Comparison of ENCODE assay signal across 2 cellular contexts in the genomic region with DNA sequence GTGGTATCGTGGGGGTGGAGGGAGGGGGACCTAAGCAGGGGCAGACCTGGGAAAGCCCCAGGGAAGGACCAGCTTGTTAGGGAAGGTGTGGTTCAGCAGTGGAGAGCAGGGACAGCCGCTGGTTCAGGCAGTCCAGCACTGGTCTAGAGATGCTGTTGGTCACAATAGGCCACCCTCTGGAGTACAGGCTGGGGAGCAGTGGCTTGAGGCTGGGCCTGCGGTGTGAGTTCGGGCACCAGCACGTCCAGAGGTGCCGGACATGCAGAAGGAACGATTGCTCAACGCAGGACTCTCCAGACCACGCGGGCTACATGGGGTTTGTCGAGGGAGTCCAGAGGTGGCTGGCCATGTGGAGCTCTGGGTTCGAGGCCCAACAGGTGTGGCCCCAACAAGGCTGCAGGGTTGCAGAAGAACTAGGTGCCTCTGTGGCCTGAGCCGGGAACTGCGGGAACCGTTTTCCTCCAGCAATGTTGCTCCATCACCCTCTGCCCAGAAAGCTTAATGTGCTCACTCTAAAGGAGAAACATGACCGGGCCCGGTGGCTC.
TF ChIP-seq lines count a peak whose summit lies in the region.

No MANE protein-coding gene starts in this region.

TF ChIP-seq in IMR-90, 13 proteins besides CTCF, POLR2A, EP300 and RAD21:
- TF ChIP-seq NFE2L2 (IDR thresholded peaks at IDR 0.05; ENCODE audit: low read depth, low read length) (no peak), MXI1 (IDR thresholded peaks at IDR 0.05; ENCODE audit: borderline replicate concordance, low read depth, low read length) (no peak), FOS (IDR thresholded peaks at IDR 0.05; ENCODE audit: low read depth, low read length) (no peak), MAFK (IDR thresholded peaks at IDR 0.05; ENCODE audit: low read depth, low read length) (no peak), RCOR1 (IDR thresholded peaks at IDR 0.05; ENCODE audit: insufficient replicate concordance, low read length) (no peak), CEBPB (IDR thresholded peaks at IDR 0.05; ENCODE audit: low read depth, low read length) (no peak), CHD1 (IDR thresholded peaks at IDR 0.05; ENCODE audit: low read depth, low read length) (no peak)
- TF ChIP-seq, protein P1, sequence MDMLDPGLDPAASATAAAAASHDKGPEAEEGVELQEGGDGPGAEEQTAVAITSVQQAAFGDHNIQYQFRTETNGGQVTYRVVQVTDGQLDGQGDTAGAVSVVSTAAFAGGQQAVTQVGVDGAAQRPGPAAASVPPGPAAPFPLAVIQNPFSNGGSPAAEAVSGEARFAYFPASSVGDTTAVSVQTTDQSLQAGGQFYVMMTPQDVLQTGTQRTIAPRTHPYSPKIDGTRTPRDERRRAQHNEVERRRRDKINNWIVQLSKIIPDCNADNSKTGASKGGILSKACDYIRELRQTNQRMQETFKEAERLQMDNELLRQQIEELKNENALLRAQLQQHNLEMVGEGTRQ (IDR thresholded peaks at IDR 0.05; ENCODE audit: low read depth, low read length): no peak

TF ChIP-seq in H1, 55 proteins besides CTCF, POLR2A, EP300 and RAD21:
- no peak for TF ChIP-seq RFX5 (IDR thresholded peaks at IDR 0.05; ENCODE audit: borderline replicate concordance, low read depth, low read length)
- no peak for TF ChIP-seq BCL11A (IDR thresholded peaks at IDR 0.05; ENCODE audit: low read depth in 2 of 2, low read length in 2 of 2)
- no peak for TF ChIP-seq KDM5A (IDR thresholded peaks at IDR 0.05; ENCODE audit: low read length)
- TF ChIP-seq CHD2 (IDR thresholded peaks at IDR 0.05; ENCODE audit: low read length): no peak
- TF ChIP-seq CBX5 (IDR thresholded peaks at IDR 0.05; ENCODE audit: low read depth, low read length): no peak
- TF ChIP-seq EGR1 (IDR thresholded peaks at IDR 0.05; ENCODE audit: borderline replicate concordance, low read depth, low read length): no peak
- TF ChIP-seq TEAD4 (IDR thresholded peaks at IDR 0.05; ENCODE audit: low read depth, low read length): no peak
- TF ChIP-seq, protein P2, sequence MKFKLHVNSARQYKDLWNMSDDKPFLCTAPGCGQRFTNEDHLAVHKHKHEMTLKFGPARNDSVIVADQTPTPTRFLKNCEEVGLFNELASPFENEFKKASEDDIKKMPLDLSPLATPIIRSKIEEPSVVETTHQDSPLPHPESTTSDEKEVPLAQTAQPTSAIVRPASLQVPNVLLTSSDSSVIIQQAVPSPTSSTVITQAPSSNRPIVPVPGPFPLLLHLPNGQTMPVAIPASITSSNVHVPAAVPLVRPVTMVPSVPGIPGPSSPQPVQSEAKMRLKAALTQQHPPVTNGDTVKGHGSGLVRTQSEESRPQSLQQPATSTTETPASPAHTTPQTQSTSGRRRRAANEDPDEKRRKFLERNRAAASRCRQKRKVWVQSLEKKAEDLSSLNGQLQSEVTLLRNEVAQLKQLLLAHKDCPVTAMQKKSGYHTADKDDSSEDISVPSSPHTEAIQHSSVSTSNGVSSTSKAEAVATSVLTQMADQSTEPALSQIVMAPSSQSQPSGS (IDR thresholded peaks at IDR 0.05; ENCODE audit: low read length): no peak
- no peak for TF ChIP-seq SP4 (IDR thresholded peaks at IDR 0.05; ENCODE audit: low read length)
- no peak for TF ChIP-seq SIX5 (IDR thresholded peaks at IDR 0.05; ENCODE audit: low read depth, low read length)
- no peak for TF ChIP-seq NRF1 (IDR thresholded peaks at IDR 0.05; ENCODE audit: low read depth, low read length)
- TF ChIP-seq, protein P3, sequence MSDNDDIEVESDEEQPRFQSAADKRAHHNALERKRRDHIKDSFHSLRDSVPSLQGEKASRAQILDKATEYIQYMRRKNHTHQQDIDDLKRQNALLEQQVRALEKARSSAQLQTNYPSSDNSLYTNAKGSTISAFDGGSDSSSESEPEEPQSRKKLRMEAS (IDR thresholded peaks at IDR 0.05): no peak
- TF ChIP-seq EZH2 (IDR thresholded peaks at IDR 0.05; ENCODE audit: low read depth, low read length, severe bottlenecking): no peak
- TF ChIP-seq MAFK (IDR thresholded peaks at IDR 0.05; ENCODE audit: low read depth, low read length): no peak
- TF ChIP-seq CTBP2 (IDR thresholded peaks at IDR 0.05; ENCODE audit: borderline replicate concordance, insufficient read depth, insufficient read length, low read length): no peak
- TF ChIP-seq BRCA1 (IDR thresholded peaks at IDR 0.05; ENCODE audit: low read depth, low read length): no peak
- TF ChIP-seq SRF (IDR thresholded peaks at IDR 0.05; ENCODE audit: low read depth, low read length): no peak
